8 cellular contexts compared by ENCODE assay signal in the genomic region with DNA sequence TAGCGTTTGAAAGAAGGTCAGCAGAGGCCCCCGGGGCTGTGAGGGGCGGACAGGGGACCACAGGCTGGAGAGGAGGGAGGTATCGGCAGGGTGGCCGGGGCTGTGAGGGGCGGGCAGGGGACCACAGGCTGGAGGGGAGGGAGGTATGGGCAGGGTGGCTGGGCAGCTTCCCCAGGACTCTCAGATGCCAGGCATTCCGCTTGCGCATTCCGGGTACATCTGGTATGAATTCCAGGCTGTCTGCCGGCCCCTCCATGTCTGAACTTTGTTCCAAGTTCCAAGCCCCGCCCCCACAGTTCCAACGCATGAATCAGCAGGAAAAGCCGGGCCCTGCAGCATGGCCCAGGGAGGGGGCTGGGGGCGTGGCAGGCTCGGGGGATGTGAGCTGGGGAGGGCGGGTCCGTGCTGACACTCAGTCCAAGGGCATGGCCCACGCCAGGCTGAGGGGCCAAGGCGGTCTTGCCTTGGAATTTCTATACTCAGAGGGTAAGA. TPM values are rescaled to one million over a fixed set of nuclear protein-coding genes. Genes with fewer than 3 reads are reported as not detected.
DNase-seq lines count a peak whose midpoint lies in the region; ATAC-seq and TF ChIP-seq lines count a peak whose summit lies in the region.

No MANE protein-coding gene starts in this region.

- intact Hi-C loops in natural killer cell (cut with micrococcal nuclease) (loop anchor here (10.0 kb wide), 1 partner anchor 320 kb away; the partner anchor contains the start of gene DPH1), aorta (cut with DNase I) (loop anchor here in 1 of 2 donors (5.0 kb wide), 2 partner anchors 47 to 62 kb away; no protein-coding TSS in a partner anchor)

- peak overlapping the region in 1 of 2 donors; percentile 95 for H3K27ac Mint-ChIP-seq in natural killer cell

- no peaks in the 10 kb centered on the region for H3K27me3 ChIP-seq in aorta (ENCODE audit: control insufficient read depth in 1 of 2, insufficient read depth in 2 of 2, low read length in 1 of 2)

- H3K9me3 Mint-ChIP-seq in natural killer cell: no peaks in the 10 kb centered on the region

- peak overlapping the region; percentile 93 to 97 for H3K4me3 ChIP-seq in aorta (ENCODE audit: low read length in 2 of 2)

- DNase-seq in DMS114 treated with DMSO at 0.1 percent for 48 hours (lab: John Stamatoyannopoulos, UW; ENCODE audit: unreplicated experiment) (peak; percentile 44), M059J (ENCODE audit: low read depth) (peak; percentile 96), foreskin melanocyte (peak; percentile 87), natural killer cell (no peak), aorta (peak; percentile 99 to 100)
- peak; percentile 60 for DNase-seq in activated CD8-positive, alpha-beta memory T cell treated with anti-CD3 and anti-CD28 coated beads, Interleukin-2, amount 50 U/mL, for 48 hours

- ATAC-seq in natural killer cell: no peak
- peak; percentile 79 for ATAC-seq in aorta (ENCODE audit: low FRiP score)
- ATAC-seq in GM19397 (IDR thresholded peaks at IDR 0.05; ENCODE audit: unreplicated experiment): no peak
- no peak for ATAC-seq in HG02642 (IDR thresholded peaks at IDR 0.05; ENCODE audit: poor library complexity, unreplicated experiment)

- peaks cover 0 to 8% of the 10 kb centered on the region in 2 donors for H3K27me3 Mint-ChIP-seq in natural killer cell (ENCODE audit: low read depth in 2 of 2)

- H3K4me3 Mint-ChIP-seq in natural killer cell: peak overlapping the region; percentile 73

- peak overlapping the region in 1 of 2 donors; percentile 96 for H3K27ac ChIP-seq in aorta (ENCODE audit: low read depth in 1 of 2, low read length in 2 of 2)

- no peaks in the 10 kb centered on the region for H3K4me1 ChIP-seq in aorta (ENCODE audit: control insufficient read depth in 1 of 2, insufficient read depth in 2 of 2, low read length in 2 of 2)

- peaks cover 31 to 58% of the 10 kb centered on the region in 2 donors for H3K4me1 Mint-ChIP-seq in natural killer cell

- no peak for TF ChIP-seq CTCF in natural killer cell (IDR thresholded peaks at IDR 0.05)

- H3K36me3 ChIP-seq in aorta (ENCODE audit: control insufficient read depth in 1 of 2, insufficient read depth in 2 of 2, low read length in 1 of 2): peaks cover 0 to 4% of the 10 kb centered on the region in 2 donors

- 1 to 2% methylated on average over 17 to 19 of the region's 19 CpGs for WGBS in aorta, 2 donors

- no peaks in the 10 kb centered on the region for H3K9me3 ChIP-seq in aorta (ENCODE audit: control insufficient read depth, low read length)

- H3K36me3 Mint-ChIP-seq in natural killer cell: peaks cover 8% of the 10 kb centered on the region

RNA-seq across cellular contexts. Expression of gene TLCD2, which starts 4.4 kb away (rescaled TPM):
- 0.02 and 0.32 TPM in 2 replicates for total RNA-seq in M059J (2014; rRNA removed; shearing (Covaris generic))
- total RNA-seq in natural killer cell (under 1 TPM; 0.18 to 0.28 (median 0.28) TPM), aorta (1 to 10 TPM; 9.5 to 10.0 TPM)
- 1 to 10 TPM; 2.7 to 3.5 TPM for polyA plus RNA-seq in aorta

RNA-seq across cellular contexts. Expression of gene WDR81, which starts 10.0 kb away (rescaled TPM):
- total RNA-seq in M059J (2014; rRNA removed; shearing (Covaris generic)): 4.0 and 9.5 TPM in 2 replicates
- total RNA-seq in natural killer cell (10 to 100 TPM; 40.8 to 54.2 (median 46.2) TPM), aorta (10 to 100 TPM; 16.1 to 27.3 TPM)
- polyA plus RNA-seq in aorta: 10 to 100 TPM in 1 of 2 donors, 1 to 10 TPM in 1; 3.0 to 13.1 TPM

RNA-seq across cellular contexts. Expression of gene SERPINF2, which starts 28.1 kb away (rescaled TPM):
- total RNA-seq in M059J (2014; rRNA removed; shearing (Covaris generic)): 0.05 TPM in 1 of 2 replicates, not detected in the other
- total RNA-seq in natural killer cell (under 1 TPM; 0.47 to 0.84 (median 0.48) TPM), aorta (10 to 100 TPM; 14.9 to 15.1 TPM)
- polyA plus RNA-seq in aorta: 1 to 10 TPM in 1 of 2 donors, under 1 TPM in 1; 0.13 to 1.0 TPM

RNA-seq across cellular contexts. Expression of gene PRPF8, which starts 29.9 kb away (rescaled TPM):
- 52.3 and 92.8 TPM in 2 replicates for total RNA-seq in M059J (2014; rRNA removed; shearing (Covaris generic))
- total RNA-seq in natural killer cell: 100 to 1,000 TPM; 475 to 508 (median 480) TPM
- 100 to 1,000 TPM; 183 to 235 TPM for total RNA-seq in aorta
- polyA plus RNA-seq in aorta: 10 to 100 TPM; 14.7 to 88.9 TPM

RNA-seq across cellular contexts. Expression of gene SERPINF1, which starts 47.3 kb away (rescaled TPM):
- total RNA-seq in M059J (2014; rRNA removed; shearing (Covaris generic)): not detected in 2 replicates
- total RNA-seq in natural killer cell (1 to 10 TPM in 2 of 3 donors, not detected in 1; 1.0 to 2.1 TPM), aorta (100 to 1,000 TPM; 378 to 941 TPM)
- polyA plus RNA-seq in aorta: 10 to 100 TPM in 1 of 2 donors, 1 to 10 TPM in 1; 5.3 to 48.1 TPM

Comparison
In these comparisons a context has a peak if more than half of its experiments do, and no peak if none do; other contexts are left out.
1. RNA of gene SERPINF2, which starts 28.1 kb away (total RNA-seq): 14.9 to 15.1 TPM in aorta; 0.47 to 0.84 TPM in natural killer cell and 0.05 TPM in M059J; every median in the first group is over 4 times any median in the second.